ENCODE assay signal across 23 cellular contexts in the genomic region with DNA sequence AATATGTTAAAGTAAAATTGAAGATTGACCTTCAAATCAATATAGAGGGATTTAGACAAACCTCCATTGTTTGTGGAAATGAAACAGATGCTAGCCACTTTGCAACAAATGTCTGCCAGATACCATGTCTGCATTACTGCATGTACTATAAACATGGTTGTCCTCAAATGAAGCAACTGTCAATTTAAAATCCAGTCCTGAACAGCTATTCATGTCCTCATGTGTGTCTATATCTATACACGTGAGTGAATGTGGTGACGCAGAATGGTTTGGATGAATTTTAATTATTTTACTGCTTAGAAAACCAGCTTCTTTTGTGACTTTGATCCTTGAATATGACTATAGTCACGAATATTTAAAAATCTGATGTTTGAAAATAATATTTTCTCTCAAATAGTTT.
DNase-seq lines count a peak whose midpoint lies in the region; ATAC-seq and FAIRE-seq lines count a peak whose summit lies in the region.
"Had no signal": no experiment of that assay in that cellular context is flagged by ENCODE, and none has a peak within 500 bp of the region (broad histone marks: within the 10 kb centered on the region; RNA-seq: fewer than 3 reads in every experiment).

No MANE protein-coding gene starts in this region.

- WGBS in small intestine, 3 donors, result 11 to 53% (median 30%) methylated on average over 3 of the region's 3 CpGs

- no peak overlapping the region for H3K27ac ChIP-seq in small intestine (ENCODE audit: low read depth in 1 of 2, low read length in 1 of 2)
- H3K27ac ChIP-seq: GM23248, PC-9, SJSA1 had no signal

- H3K36me3 ChIP-seq in small intestine (ENCODE audit: control insufficient read depth in 2 of 2, insufficient read depth in 2 of 2, low read length in 2 of 2), result no peaks in the 10 kb centered on the region
- H3K36me3 ChIP-seq: SJSA1 had no signal

- DNase-seq in DMS53 (lab: John Stamatoyannopoulos, UW) (peak; percentile 53), NCI-H2081 treated with DMSO at 0.1 percent for 48 hours (lab: John Stamatoyannopoulos, UW) (peak; percentile 14), small intestine (peak; percentile 58), SKM-1 treated with dmso at 0.1 percent for 144 hours (lab: John Stamatoyannopoulos, UW; ENCODE audit: unreplicated experiment) (no peak)
- DNase-seq: C1 segment of cervical spinal cord; CD8-positive, alpha-beta T cell; GM23248; H9; KBM-7; MV-4-11; NCI-H1105; NCI-H2029; NCI-H526 treated with DMSO at 0.1 percent for 48 hours; NK-92 treated with Interleukin-12 subunit alpha and Interleukin-12 subunit beta, amount 100 ng/mL, for 24 hours; PC-9; T-cell had no signal

- ATAC-seq in GM21723 (IDR thresholded peaks at IDR 0.05; ENCODE audit: unreplicated experiment) (no peak), HG03442 (IDR thresholded peaks at IDR 0.05; ENCODE audit: unreplicated experiment) (no peak)
- ATAC-seq: CD8-positive, alpha-beta T cell; Right ventricle myocardium inferior; T-cell had no signal

- FAIRE-seq in islet of Langerhans (lab: Jason Lieb, UNC) (peak; percentile 98), small intestine (lab: Jason Lieb, UNC) (no peak)
- FAIRE-seq: GM19239 had no signal

- no peaks in the 10 kb centered on the region for H3K9me3 ChIP-seq in small intestine (ENCODE audit: control insufficient read depth, low read depth)
- H3K9me3 ChIP-seq: Caco-2, SJSA1 had no signal

- H3K27me3 ChIP-seq in small intestine (ENCODE audit: control insufficient read depth in 2 of 2, insufficient read depth in 2 of 2, low read length in 2 of 2), result no peaks in the 10 kb centered on the region
- H3K27me3 ChIP-seq: SJSA1 had no signal

- peaks cover 0 to 3% of the 10 kb centered on the region in 2 donors for H3K4me1 ChIP-seq in small intestine (ENCODE audit: control insufficient read depth in 2 of 2, insufficient read depth in 1 of 2, low read depth in 1 of 2, low read length in 1 of 2)

- H3K4me3 ChIP-seq in small intestine (ENCODE audit: low read depth in 1 of 2, low read length in 2 of 2), result no peak overlapping the region
- H3K4me3 ChIP-seq: GM23248, PC-9, SJSA1 had no signal
